ENCODE assay signal across 22 cellular contexts in the genomic region with DNA sequence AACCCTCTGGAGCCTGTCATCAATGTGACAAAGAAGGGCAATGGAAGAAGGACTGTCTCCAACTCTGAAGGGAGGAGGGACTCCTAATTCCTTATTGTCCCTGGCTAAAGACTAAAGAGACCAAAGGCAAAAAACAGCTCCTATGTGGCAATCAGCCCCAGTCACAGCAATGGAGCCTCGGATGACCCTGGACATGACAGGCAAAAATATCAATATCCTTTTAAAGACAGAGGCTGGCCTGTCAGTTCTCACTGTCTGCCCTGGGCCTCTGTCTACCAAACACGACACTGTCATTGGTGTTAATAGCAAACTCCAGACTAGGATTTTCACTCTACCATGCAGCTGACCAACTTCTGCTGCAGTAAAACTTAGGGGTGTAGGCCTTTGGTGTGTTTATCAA. TPM values are rescaled to one million over a fixed set of nuclear protein-coding genes. Genes with fewer than 3 reads are reported as not detected.
A peak's percentile ranks its signal among the peaks of the same experiment; 100 is the strongest.
DNase-seq lines count a peak whose midpoint lies in the region; ATAC-seq and TF ChIP-seq lines count a peak whose summit lies in the region.
"Had no signal": no experiment of that assay in that cellular context is flagged by ENCODE, and none has a peak within 500 bp of the region (broad histone marks: within the 10 kb centered on the region; RNA-seq: fewer than 3 reads in every experiment).

No MANE protein-coding gene starts in this region.

- H3K9me3 ChIP-seq in ascending aorta = no peaks in the 10 kb centered on the region
- H3K9me3 ChIP-seq in neural progenitor cell (ENCODE audit: low read depth) = no peaks in the 10 kb centered on the region
- H3K9me3 ChIP-seq in thoracic aorta = no peaks in the 10 kb centered on the region

- intact Hi-C loops in activated naive CD4-positive, alpha-beta T cell treated with anti-CD3 and anti-CD28 coated beads for 36 hours (cut with micrococcal nuclease) = no loop called here
- intact Hi-C loops in ascending aorta (cut with DNase I) = loop anchor here (10.0 kb wide), 2 partner anchors 1454 to 1646 kb away; partner anchors contain the start of genes PSMB9 and TAP1

- CTCF ChIA-PET in activated naive CD4-positive, alpha-beta T cell treated with anti-CD3 and anti-CD28 coated beads for 36 hours (lab: Charles Lee) = interaction anchor here (1.5 kb wide), 1 partner anchor 22 kb away, joined by 5 read pairs; no protein-coding TSS in a partner anchor

- no peaks in the 10 kb centered on the region for H3K27me3 Mint-ChIP-seq in activated naive CD4-positive, alpha-beta T cell treated with anti-CD3 and anti-CD28 coated beads, Interleukin-2, amount 50 U/mL, for 24 hours
- no peaks in the 10 kb centered on the region for H3K27me3 Mint-ChIP-seq in activated naive CD4-positive, alpha-beta T cell treated with anti-CD3 and anti-CD28 coated beads for 36 hours (ENCODE audit: low read depth)
- peaks cover 2% of the 10 kb centered on the region for H3K27me3 Mint-ChIP-seq in neural progenitor cell (ENCODE audit: insufficient read depth, low read depth)
- peaks cover 5% of the 10 kb centered on the region for H3K27me3 Mint-ChIP-seq in progenitor cell of endocrine pancreas

- H3K4me1 ChIP-seq in ascending aorta (peaks cover 2 to 4% of the 10 kb centered on the region in 2 donors), neural progenitor cell (peaks cover 18% of the 10 kb centered on the region), thoracic aorta (ENCODE audit: control insufficient read depth in 1 of 2, low read depth in 2 of 2) (peaks cover 22 to 29% of the 10 kb centered on the region in 2 donors)

- H3F3A ChIP-seq in neural progenitor cell (ENCODE audit: low read depth) = peaks cover 8% of the 10 kb centered on the region

- no peaks in the 10 kb centered on the region for H3K36me3 ChIP-seq in ascending aorta
- no peaks in the 10 kb centered on the region for H3K36me3 ChIP-seq in neural progenitor cell
- no peaks in the 10 kb centered on the region for H3K36me3 ChIP-seq in thoracic aorta

- no peak overlapping the region for H3K9ac ChIP-seq in neural progenitor cell

- TF ChIP-seq CTCF in ascending aorta (IDR thresholded peaks at IDR 0.05) (no peak), neural progenitor cell (IDR thresholded peaks at IDR 0.05) (no peak), thoracic aorta (IDR thresholded peaks at IDR 0.05) (no peak), progenitor cell of endocrine pancreas (IDR thresholded peaks at IDR 0.05; ENCODE audit: unreplicated experiment) (no peak)

- H3K4me3 ChIP-seq in ascending aorta (no peak overlapping the region), neural progenitor cell (no peak overlapping the region), thoracic aorta (no peak overlapping the region)
- H3K4me3 ChIP-seq: GM12878, K562, SK-N-MC had no signal

- no peak overlapping the region for H3K4me3 Mint-ChIP-seq in activated naive CD4-positive, alpha-beta T cell treated with anti-CD3 and anti-CD28 coated beads, Interleukin-2, amount 50 U/mL, for 24 hours
- H3K4me3 Mint-ChIP-seq in activated naive CD4-positive, alpha-beta T cell treated with anti-CD3 and anti-CD28 coated beads for 36 hours = no peak overlapping the region
- H3K4me3 Mint-ChIP-seq in neural progenitor cell (no peak overlapping the region), progenitor cell of endocrine pancreas (ENCODE audit: low read depth) (no peak overlapping the region)

- H3K9me3 Mint-ChIP-seq in activated naive CD4-positive, alpha-beta T cell treated with anti-CD3 and anti-CD28 coated beads, Interleukin-2, amount 50 U/mL, for 24 hours = no peaks in the 10 kb centered on the region
- H3K9me3 Mint-ChIP-seq in activated naive CD4-positive, alpha-beta T cell treated with anti-CD3 and anti-CD28 coated beads for 36 hours = no peaks in the 10 kb centered on the region
- peaks cover 3% of the 10 kb centered on the region for H3K9me3 Mint-ChIP-seq in neural progenitor cell
- no peaks in the 10 kb centered on the region for H3K9me3 Mint-ChIP-seq in progenitor cell of endocrine pancreas (ENCODE audit: low read depth)

- no peaks in the 10 kb centered on the region for H4K20me1 ChIP-seq in neural progenitor cell (ENCODE audit: low read depth)

- H3K79me2 ChIP-seq in neural progenitor cell (ENCODE audit: low read depth) = no peaks in the 10 kb centered on the region

- H3K27me3 ChIP-seq in ascending aorta (no peaks in the 10 kb centered on the region), neural progenitor cell (no peaks in the 10 kb centered on the region), thoracic aorta (replicated peaks; ENCODE audit: insufficient read depth) (no peaks in the 10 kb centered on the region)

- H2AFZ ChIP-seq in neural progenitor cell (replicated peaks) = no peak overlapping the region

- peaks cover 4% of the 10 kb centered on the region for H3K36me3 Mint-ChIP-seq in activated naive CD4-positive, alpha-beta T cell treated with anti-CD3 and anti-CD28 coated beads, Interleukin-2, amount 50 U/mL, for 24 hours
- peaks cover 2% of the 10 kb centered on the region for H3K36me3 Mint-ChIP-seq in activated naive CD4-positive, alpha-beta T cell treated with anti-CD3 and anti-CD28 coated beads for 36 hours (ENCODE audit: low read depth)
- H3K36me3 Mint-ChIP-seq in neural progenitor cell (no peaks in the 10 kb centered on the region), progenitor cell of endocrine pancreas (ENCODE audit: insufficient read depth) (no peaks in the 10 kb centered on the region)

- H3K4me1 Mint-ChIP-seq in activated naive CD4-positive, alpha-beta T cell treated with anti-CD3 and anti-CD28 coated beads, Interleukin-2, amount 50 U/mL, for 24 hours = peaks cover 33% of the 10 kb centered on the region
- H3K4me1 Mint-ChIP-seq in activated naive CD4-positive, alpha-beta T cell treated with anti-CD3 and anti-CD28 coated beads for 36 hours (ENCODE audit: low read depth) = peaks cover 17% of the 10 kb centered on the region
- peaks cover 47% of the 10 kb centered on the region for H3K4me1 Mint-ChIP-seq in neural progenitor cell
- H3K4me1 Mint-ChIP-seq in progenitor cell of endocrine pancreas (ENCODE audit: low read depth) = peaks cover 11% of the 10 kb centered on the region

- DNase-seq in activated naive CD4-positive, alpha-beta T cell treated with anti-CD3 and anti-CD28 coated beads for 36 hours = no peak
- DNase-seq in ascending aorta (ENCODE audit: low spot score in 2 of 2) (peak in 1 of 2 donors; percentile 25), neural progenitor cell (ENCODE audit: low spot score) (peak; percentile 62), thoracic aorta (ENCODE audit: low spot score) (no peak), activated gamma-delta T cell (lab: John Stamatoyannopoulos, UW) (no peak), progenitor cell of endocrine pancreas (ENCODE audit: low spot score, unreplicated experiment) (no peak)
- DNase-seq in activated CD4-positive, alpha-beta T cell treated with anti-CD3 and anti-CD28 coated beads, Interleukin-2, amount 50 U/mL, for 4 hours = no peak
- DNase-seq: AML-193; COR-L47; DMS153; GF-D8; NCI-H1105; NCI-H2081; NK-92 treated with Interleukin-12 subunit alpha and Interleukin-12 subunit beta, amount 100 ng/mL, for 24 hours; SHP77 had no signal

- H3K4me2 ChIP-seq in neural progenitor cell = peak overlapping the region; percentile 51

- peak overlapping the region; percentile 27 for H3K27ac Mint-ChIP-seq in activated naive CD4-positive, alpha-beta T cell treated with anti-CD3 and anti-CD28 coated beads, Interleukin-2, amount 50 U/mL, for 24 hours
- H3K27ac Mint-ChIP-seq in activated naive CD4-positive, alpha-beta T cell treated with anti-CD3 and anti-CD28 coated beads for 36 hours = no peak overlapping the region
- H3K27ac Mint-ChIP-seq in neural progenitor cell (no peak overlapping the region), progenitor cell of endocrine pancreas (no peak overlapping the region)

- no peak for ATAC-seq in thoracic aorta (ENCODE audit: insufficient number of reproducible peaks, low FRiP score, low read depth)
- ATAC-seq: GM12878, K562 had no signal

- H3K27ac ChIP-seq in ascending aorta = peak overlapping the region; percentile 28 to 41
- no peak overlapping the region for H3K27ac ChIP-seq in neural progenitor cell
- peak overlapping the region; percentile 7 to 86 for H3K27ac ChIP-seq in thoracic aorta
- H3K27ac ChIP-seq: 22Rv1, SK-N-MC had no signal

RNA-seq across cellular contexts. Expression of gene POU5F1, which starts 38.0 kb away (rescaled TPM):
- total RNA-seq in activated naive CD4-positive, alpha-beta T cell treated with anti-CD3 and anti-CD28 coated beads for 36 hours = under 1 TPM in 1 of 2 experiments, not detected in 1; 0.48 TPM
- total RNA-seq in ascending aorta = not detected
- total RNA-seq in neural progenitor cell (ENCODE audit: low replicate concordance) = 17.2 and 17.4 TPM in 2 replicates
- 10 to 100 TPM in 1 of 2 donors, 1 to 10 TPM in 1; 4.0 to 12.9 TPM for total RNA-seq in thoracic aorta
- total RNA-seq in progenitor cell of endocrine pancreas = 0.49 and 1.6 TPM in 2 replicates
- total RNA-seq: H4, NCI-H460 had no signal

RNA-seq across cellular contexts. Expression of gene TCF19, which starts 50.1 kb away (rescaled TPM):
- total RNA-seq in activated naive CD4-positive, alpha-beta T cell treated with anti-CD3 and anti-CD28 coated beads for 36 hours = 10 to 100 TPM; 72.0 to 73.3 TPM
- total RNA-seq in ascending aorta (10.3 TPM), neural progenitor cell (ENCODE audit: low replicate concordance) (6.2 and 9.5 TPM in 2 replicates), thoracic aorta (10 to 100 TPM in 1 of 2 donors, 1 to 10 TPM in 1; 1.6 to 15.7 TPM), progenitor cell of endocrine pancreas (9.3 and 9.6 TPM in 2 replicates)

RNA-seq across cellular contexts. Expression of gene CCHCR1, which starts 50.9 kb away (rescaled TPM):
- 10 to 100 TPM; 40.0 to 44.5 TPM for total RNA-seq in activated naive CD4-positive, alpha-beta T cell treated with anti-CD3 and anti-CD28 coated beads for 36 hours
- total RNA-seq in ascending aorta (14.7 TPM), neural progenitor cell (ENCODE audit: low replicate concordance) (23.2 and 54.9 TPM in 2 replicates), thoracic aorta (10 to 100 TPM; 11.1 to 31.6 TPM), progenitor cell of endocrine pancreas (47.2 and 47.3 TPM in 2 replicates)
